Comparison of ENCODE assay signal across 14 cellular contexts in the genomic region with DNA sequence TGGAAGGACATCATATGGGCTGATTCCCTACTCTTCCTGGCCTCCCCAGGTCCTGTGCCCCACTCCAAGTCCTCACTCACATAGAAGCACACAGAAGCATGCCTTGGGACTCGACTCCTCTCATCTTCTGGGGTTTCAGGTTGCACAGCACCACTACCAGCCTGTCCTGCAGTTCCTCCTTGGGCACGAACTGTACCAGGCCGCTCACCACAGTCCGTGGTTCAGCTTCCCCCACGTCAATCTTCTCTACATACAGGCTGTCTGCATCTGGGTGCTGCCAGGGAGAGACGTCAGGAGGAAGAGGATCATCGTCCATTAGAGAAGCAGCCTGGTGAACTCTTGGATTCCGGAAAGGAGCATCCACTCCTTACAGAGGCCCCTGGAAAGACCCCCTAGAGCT.
"Had no signal": no experiment of that assay in that cellular context is flagged by ENCODE, and none has a peak within 500 bp of the region (broad histone marks: within the 10 kb centered on the region; RNA-seq: fewer than 3 reads in every experiment).

No MANE protein-coding gene starts in this region.

- H3K27ac Mint-ChIP-seq: memory B cell; stimulated activated naive CD8-positive, alpha-beta T cell treated with anti-CD3 and anti-CD28 coated beads, Interleukin-15, Interleukin-2, amounts not matched to agents 100 ng/mL and 50 ng/mL, for 24 hours; type B pancreatic cell had no signal

- H3K4me1 Mint-ChIP-seq: memory B cell, neural crest cell had no signal

- H3K27ac ChIP-seq: ascending aorta, hepatocyte, left ventricle myocardium inferior, psoas muscle had no signal

- H3K9me3 ChIP-seq: ascending aorta, left ventricle myocardium inferior, psoas muscle had no signal

- H3K27me3 Mint-ChIP-seq: memory B cell; stimulated activated naive CD8-positive, alpha-beta T cell treated with anti-CD3 and anti-CD28 coated beads, Interleukin-15, Interleukin-2, amounts not matched to agents 100 ng/mL and 50 ng/mL, for 24 hours; type B pancreatic cell had no signal

- H3K4me3 ChIP-seq: ascending aorta, hepatocyte, left ventricle myocardium inferior, psoas muscle had no signal

- H3K4me3 Mint-ChIP-seq: activated T-cell treated with anti-CD3 and anti-CD28 coated beads, Interleukin-2, amount 50 U/mL, for 4 hours; memory B cell; neural crest cell; stimulated activated naive CD8-positive, alpha-beta T cell treated with anti-CD3 and anti-CD28 coated beads, Interleukin-15, Interleukin-2, amounts not matched to agents 100 ng/mL and 50 ng/mL, for 24 hours; type B pancreatic cell had no signal

- ATAC-seq: activated T-cell treated with anti-CD3 and anti-CD28 coated beads, Interleukin-2, amount 50 U/mL, for 4 hours; sciatic nerve had no signal

- H3K4me1 ChIP-seq: ascending aorta, left ventricle myocardium inferior, psoas muscle had no signal

- DNase-seq: activated CD4-positive, alpha-beta T cell treated with anti-CD3 and anti-CD28 coated beads, Interleukin-2, amount 50 U/mL, for 48 hours; activated effector memory CD4-positive, alpha-beta T cell treated with anti-CD3 and anti-CD28 coated beads, Interleukin-2, amount 50 U/mL, for 16 hours; activated T-cell treated with anti-CD3 and anti-CD28 coated beads, Interleukin-2, amount 50 U/mL, for 4 hours; dermis blood vessel endothelial cell; erythroblast; left ventricle myocardium inferior had no signal

- H3K9me3 Mint-ChIP-seq: activated T-cell treated with anti-CD3 and anti-CD28 coated beads, Interleukin-2, amount 50 U/mL, for 4 hours; memory B cell; neural crest cell; stimulated activated naive CD8-positive, alpha-beta T cell treated with anti-CD3 and anti-CD28 coated beads, Interleukin-15, Interleukin-2, amounts not matched to agents 100 ng/mL and 50 ng/mL, for 24 hours; type B pancreatic cell had no signal

- H3K27me3 ChIP-seq: ascending aorta, hepatocyte had no signal
